In genomic region chr12:82842480-82842879, GRCh38 we compare ENCODE assay signal across 20 cellular contexts.
"Had no signal": no experiment of that assay in that cellular context is flagged by ENCODE, and none has a peak within 500 bp of the region (broad histone marks: within the 10 kb centered on the region; RNA-seq: fewer than 3 reads in every experiment).

No MANE protein-coding gene starts in this region.

- H3K36me3 ChIP-seq: SJCRH30 had no signal

- H3K4me1 ChIP-seq: SJCRH30 had no signal

- H3K9me3 ChIP-seq: SJCRH30 had no signal

- DNase-seq: KBM-7; NCI-H1092; NCI-H1105 treated with DMSO at 0.1 percent for 48 hours; NCI-H1417 treated with DMSO at 0.1 percent for 48 hours; NCI-H146; NCI-H1694 treated with DMSO at 0.1 percent for 48 hours; NCI-H1930; NCI-H2081 treated with DMSO at 0.1 percent for 48 hours; NCI-H2171; NCI-H226; NCI-H446; NCI-H510A; NCI-H524 treated with DMSO at 0.1 percent for 48 hours; NCI-H69; NCI-H774; NK-92 treated with Interleukin-12 subunit alpha and Interleukin-12 subunit beta, amount 100 ng/mL, for 24 hours; PC-3; SHP77 treated with DMSO at 0.1 percent for 48 hours; SJCRH30 had no signal

- H3K4me3 ChIP-seq: SJCRH30, SK-N-MC had no signal

- H3K27ac ChIP-seq: SJCRH30, SK-N-MC had no signal

- H3K27me3 ChIP-seq: SJCRH30 had no signal
